14 cellular contexts compared by ENCODE assay signal in the genomic region with DNA sequence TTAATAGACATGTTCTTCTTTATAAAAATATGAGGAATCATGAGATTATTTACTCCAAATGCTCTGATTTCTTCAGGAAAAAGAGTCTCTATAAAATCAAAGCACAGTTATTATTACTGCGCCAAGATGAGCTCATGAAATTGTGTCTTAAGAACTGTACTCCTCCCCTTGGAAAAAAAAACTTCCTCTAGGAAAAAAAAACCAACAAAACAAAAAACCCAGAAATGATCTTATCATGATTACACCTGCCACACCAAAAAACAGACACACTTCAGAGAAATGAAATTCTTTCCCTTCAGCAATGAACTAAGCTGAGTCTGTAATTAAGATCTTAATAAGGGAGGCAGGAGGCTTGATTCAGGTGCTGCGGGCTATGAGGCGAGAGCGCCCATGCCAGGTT. TPM values are rescaled to one million over a fixed set of nuclear protein-coding genes. Genes with fewer than 3 reads are reported as not detected.
DNase-seq lines count a peak whose midpoint lies in the region; ATAC-seq and TF ChIP-seq lines count a peak whose summit lies in the region.
"Had no signal": no experiment of that assay in that cellular context is flagged by ENCODE, and none has a peak within 500 bp of the region (broad histone marks: within the 10 kb centered on the region; RNA-seq: fewer than 3 reads in every experiment).

No MANE protein-coding gene starts in this region.

- H3K4me3 Mint-ChIP-seq in activated naive CD8-positive, alpha-beta T cell = no peak overlapping the region
- H3K4me3 Mint-ChIP-seq in activated naive CD8-positive, alpha-beta T cell treated with anti-CD3 and anti-CD28 coated beads for 36 hours = no peak overlapping the region
- no peak overlapping the region for H3K4me3 Mint-ChIP-seq in activated T-helper 2 cell treated with anti-CD3 and anti-CD28 coated beads, Interferon-gamma antibody, Interleukin-2, Interleukin-4, amounts not matched to agents 10 μg/mL and 5 μg/mL and 100 μg/mL, durations not matched to agents 14 hours and 24 hours and 36 hours (ENCODE audit: low read depth)

- peaks cover 50% of the 10 kb centered on the region for H3K4me1 Mint-ChIP-seq in activated naive CD8-positive, alpha-beta T cell (ENCODE audit: low read depth)
- H3K4me1 Mint-ChIP-seq in activated naive CD8-positive, alpha-beta T cell treated with anti-CD3 and anti-CD28 coated beads for 36 hours = peaks cover 37% of the 10 kb centered on the region
- H3K4me1 Mint-ChIP-seq in activated T-helper 2 cell treated with anti-CD3 and anti-CD28 coated beads, Interferon-gamma antibody, Interleukin-2, Interleukin-4, amounts not matched to agents 10 μg/mL and 5 μg/mL and 100 μg/mL, durations not matched to agents 14 hours and 24 hours and 36 hours (ENCODE audit: low read depth) = peaks cover 75% of the 10 kb centered on the region

- no peaks in the 10 kb centered on the region for H3K9me3 Mint-ChIP-seq in activated naive CD8-positive, alpha-beta T cell (ENCODE audit: low read depth)
- H3K9me3 Mint-ChIP-seq in activated naive CD8-positive, alpha-beta T cell treated with anti-CD3 and anti-CD28 coated beads for 36 hours = peaks cover 10% of the 10 kb centered on the region
- H3K9me3 Mint-ChIP-seq in activated T-helper 2 cell treated with anti-CD3 and anti-CD28 coated beads, Interferon-gamma antibody, Interleukin-2, Interleukin-4, amounts not matched to agents 10 μg/mL and 5 μg/mL and 100 μg/mL, durations not matched to agents 14 hours and 24 hours and 36 hours = no peaks in the 10 kb centered on the region
- H3K9me3 Mint-ChIP-seq: naive thymus-derived CD8-positive, alpha-beta T cell had no signal

- WGBS in thyroid gland, 2 donors = 89 to 93% methylated on average over 4 of the region's 4 CpGs

- H3K27me3 Mint-ChIP-seq in activated naive CD8-positive, alpha-beta T cell = no peaks in the 10 kb centered on the region
- H3K27me3 Mint-ChIP-seq in activated naive CD8-positive, alpha-beta T cell treated with anti-CD3 and anti-CD28 coated beads for 36 hours = no peaks in the 10 kb centered on the region
- H3K27me3 Mint-ChIP-seq in activated T-helper 2 cell treated with anti-CD3 and anti-CD28 coated beads, Interferon-gamma antibody, Interleukin-2, Interleukin-4, amounts not matched to agents 10 μg/mL and 5 μg/mL and 100 μg/mL, durations not matched to agents 14 hours and 24 hours and 36 hours (ENCODE audit: low read depth) = no peaks in the 10 kb centered on the region
- H3K27me3 Mint-ChIP-seq: naive thymus-derived CD8-positive, alpha-beta T cell had no signal

- intact Hi-C loops in activated T-helper 2 cell treated with anti-CD3 and anti-CD28 coated beads, Interferon-gamma antibody, Interleukin-2, Interleukin-4, amounts not matched to agents 10 μg/mL and 5 μg/mL and 100 μg/mL, durations not matched to agents 14 hours and 24 hours and 36 hours (cut with micrococcal nuclease) = no loop called here
- intact Hi-C loops in left lung (cut with DNase I) = no loop called here
- intact Hi-C loops in thyroid gland (cut with DNase I) = no loop called here

- no peaks in the 10 kb centered on the region for H3K9me3 ChIP-seq in left lung
- H3K9me3 ChIP-seq in thyroid gland = no peaks in the 10 kb centered on the region
- H3K9me3 ChIP-seq: SK-N-SH had no signal

- peaks cover 27% of the 10 kb centered on the region for H3K36me3 Mint-ChIP-seq in activated naive CD8-positive, alpha-beta T cell
- H3K36me3 Mint-ChIP-seq in activated naive CD8-positive, alpha-beta T cell treated with anti-CD3 and anti-CD28 coated beads for 36 hours = peaks cover 50% of the 10 kb centered on the region
- H3K36me3 Mint-ChIP-seq in activated T-helper 2 cell treated with anti-CD3 and anti-CD28 coated beads, Interferon-gamma antibody, Interleukin-2, Interleukin-4, amounts not matched to agents 10 μg/mL and 5 μg/mL and 100 μg/mL, durations not matched to agents 14 hours and 24 hours and 36 hours (ENCODE audit: low read depth) = peaks cover 73% of the 10 kb centered on the region

- H3K4me3 ChIP-seq in left lung (no peak overlapping the region), thyroid gland (replicated peaks in 1 of 3) (no peak overlapping the region)

- H3K4me1 ChIP-seq in left lung = peaks cover 37 to 86% of the 10 kb centered on the region in 2 donors
- H3K4me1 ChIP-seq in thyroid gland = peaks cover 54 to 91% of the 10 kb centered on the region in 2 donors

- ATAC-seq in left lung = no peak
- no peak for ATAC-seq in HG03175 (IDR thresholded peaks at IDR 0.05; ENCODE audit: unreplicated experiment)
- ATAC-seq: naive thymus-derived CD8-positive, alpha-beta T cell had no signal

- H3K27me3 ChIP-seq in left lung = no peaks in the 10 kb centered on the region
- H3K27me3 ChIP-seq in thyroid gland = no peaks in the 10 kb centered on the region

- H3K27ac ChIP-seq in left lung (peak overlapping the region; percentile 56 to 76), thyroid gland (peak overlapping the region in 2 of 3 donors; percentile 63 to 68)
- H3K27ac ChIP-seq: KMS-11 had no signal

- TF ChIP-seq POLR2A in thyroid gland (IDR thresholded peaks at IDR 0.05) = no peak

- TF ChIP-seq CTCF in left lung (IDR thresholded peaks at IDR 0.05) = no peak
- TF ChIP-seq CTCF in thyroid gland (IDR thresholded peaks at IDR 0.05) = no peak

- DNase-seq in activated naive CD8-positive, alpha-beta T cell treated with anti-CD3 and anti-CD28 coated beads for 36 hours = no peak
- DNase-seq in activated T-helper 2 cell treated with anti-CD3 and anti-CD28 coated beads, Interferon-gamma antibody, Interleukin-2, Interleukin-4, amounts not matched to agents 10 μg/mL and 5 μg/mL and 100 μg/mL, durations not matched to agents 14 hours and 24 hours and 36 hours (ENCODE audit: low spot score) = no peak
- no peak for DNase-seq in left lung
- DNase-seq in thyroid gland = no peak
- DNase-seq in NCI-H1930 (lab: John Stamatoyannopoulos, UW) = no peak
- DNase-seq in DMS53 treated with DMSO at 0.1 percent for 48 hours (lab: John Stamatoyannopoulos, UW; ENCODE audit: unreplicated experiment) = no peak
- DNase-seq: activated CD4-positive, alpha-beta T cell treated with anti-CD3 and anti-CD28 coated beads for 1 hour; DMS79; naive thymus-derived CD8-positive, alpha-beta T cell; NCI-H2029; SK-N-SH had no signal

- H3K36me3 ChIP-seq in left lung (peaks cover 0 to 12% of the 10 kb centered on the region in 2 donors), thyroid gland (no peaks in the 10 kb centered on the region)

- H3K27ac Mint-ChIP-seq in activated naive CD8-positive, alpha-beta T cell = peak overlapping the region; percentile 1
- no peak overlapping the region for H3K27ac Mint-ChIP-seq in activated naive CD8-positive, alpha-beta T cell treated with anti-CD3 and anti-CD28 coated beads for 36 hours
- H3K27ac Mint-ChIP-seq in activated T-helper 2 cell treated with anti-CD3 and anti-CD28 coated beads, Interferon-gamma antibody, Interleukin-2, Interleukin-4, amounts not matched to agents 10 μg/mL and 5 μg/mL and 100 μg/mL, durations not matched to agents 14 hours and 24 hours and 36 hours = peak overlapping the region; percentile 42

RNA-seq across cellular contexts. Expression of a gene that starts 9.2 kb away (rescaled TPM):
- 10 to 100 TPM; 32.0 to 33.7 TPM for total RNA-seq in activated naive CD8-positive, alpha-beta T cell treated with anti-CD3 and anti-CD28 coated beads for 36 hours
- total RNA-seq in activated T-helper 2 cell treated with anti-CD3 and anti-CD28 coated beads, Interferon-gamma antibody, Interleukin-2, Interleukin-4, amounts not matched to agents 10 μg/mL and 5 μg/mL and 100 μg/mL, durations not matched to agents 14 hours and 24 hours and 36 hours = 34.5 and 35.0 TPM in 2 replicates
- total RNA-seq in left lung = 100 to 1,000 TPM; 101 to 193 TPM
- 10 to 100 TPM; 42.1 to 78.3 (median 61.7) TPM for total RNA-seq in thyroid gland
